ENCODE assay signal across 8 cellular contexts in genomic region chr17:76585649-76586593, GRCh38. TPM values are rescaled to one million over a fixed set of nuclear protein-coding genes. Genes with fewer than 3 reads are reported as not detected.
DNase-seq lines count a peak whose midpoint lies in the region; ATAC-seq and TF ChIP-seq lines count a peak whose summit lies in the region.

ST6GALNAC2 (minus strand) TSS chr17:76585860; CDS start chr17:76585808, 52 bp downstream.

- peaks cover 8 to 77% (median 38%) of the 10 kb centered on the region in 3 experiments for H3K27me3 ChIP-seq in neuronal stem cell (ENCODE audit: control insufficient read depth in 3 of 3, insufficient read depth in 3 of 3, low read depth in 1 of 3, low read length in 3 of 3)

- peak within 1 kb of the TSS; percentile 47 for H2BK5ac ChIP-seq in neuronal stem cell (ENCODE audit: low read length)

- H2AFZ ChIP-seq in neuronal stem cell (ENCODE audit: low read length) = peak within 1 kb of the TSS; percentile 90

- peaks cover 0 to 3% of the 10 kb centered on the region in 2 donors for H3K9me3 ChIP-seq in neuronal stem cell (replicated peaks in 1 of 2; ENCODE audit: control insufficient read depth in 2 of 2, insufficient read depth in 1 of 2, low read depth in 1 of 2, low read length in 2 of 2)

- H3K14ac ChIP-seq in neuronal stem cell (ENCODE audit: low read length) = no peak within 1 kb of the TSS

- POLR2A ChIA-PET in activated CD4-positive, alpha-beta T cell treated with anti-CD3 and anti-CD28 coated beads for 36 hours (lab: Charles Lee) = interaction anchor here (0.6 to 1.0 kb wide), 2 partner anchors 26 to 143 kb away, joined by 4 read pairs; no protein-coding TSS in a partner anchor

- peak within 1 kb of the TSS; percentile 63 for H3K9ac ChIP-seq in neuronal stem cell (ENCODE audit: low read depth, low read length, poor library complexity)

- H2AK5ac ChIP-seq in neuronal stem cell (ENCODE audit: low read depth, low read length) = no peak within 1 kb of the TSS

- no peak for TF ChIP-seq CTCF in glutamatergic neuron (IDR thresholded peaks at IDR 0.05; ENCODE audit: partially characterized antibody, unreplicated experiment)

- H3K4ac ChIP-seq in neuronal stem cell (ENCODE audit: low read length) = no peak within 1 kb of the TSS

- H3K27ac ChIP-seq in neuronal stem cell (replicated peaks; ENCODE audit: low read length) = no peak within 1 kb of the TSS

- no peaks in the 10 kb centered on the region for H3K9me3 Mint-ChIP-seq in activated CD4-positive, alpha-beta T cell treated with anti-CD3 and anti-CD28 coated beads for 36 hours (ENCODE audit: low read depth)
- peaks cover 3% of the 10 kb centered on the region for H3K9me3 Mint-ChIP-seq in glutamatergic neuron (ENCODE audit: unreplicated experiment)

- WGBS in neuronal stem cell (ENCODE audit: extremely low coverage in 2 of 2, insufficient read length in 2 of 2, insufficient replicate concordance in 1 of 2), 2 donors = no CpG with 5 or more reads among the region's 84 CpGs

- intact Hi-C loops in activated CD4-positive, alpha-beta T cell treated with anti-CD3 and anti-CD28 coated beads for 36 hours (cut with DNase I, micrococcal nuclease) = loop anchor here (2.0 to 10.0 kb wide), 3 partner anchors 36 to 63 kb away; no protein-coding TSS in a partner anchor

- peak within 1 kb of the TSS; percentile 73 for H3K4me2 ChIP-seq in neuronal stem cell (ENCODE audit: insufficient read depth, low read length, poor library complexity, severe bottlenecking)

- H3K36me3 Mint-ChIP-seq in activated CD4-positive, alpha-beta T cell treated with anti-CD3 and anti-CD28 coated beads for 36 hours (ENCODE audit: low read depth) = no peaks in the 10 kb centered on the region
- H3K36me3 Mint-ChIP-seq in glutamatergic neuron (ENCODE audit: unreplicated experiment) = peaks cover 6% of the 10 kb centered on the region

- no peaks in the 10 kb centered on the region for H3K36me3 ChIP-seq in neuronal stem cell (replicated peaks in 1 of 2; ENCODE audit: control insufficient read depth in 2 of 2, insufficient read depth in 2 of 2, low read length in 2 of 2)

- H3K27ac Mint-ChIP-seq in activated CD4-positive, alpha-beta T cell treated with anti-CD3 and anti-CD28 coated beads for 36 hours = no peak within 1 kb of the TSS
- no peak within 1 kb of the TSS for H3K27ac Mint-ChIP-seq in glutamatergic neuron (ENCODE audit: unreplicated experiment)

- peak; percentile 64 for DNase-seq in activated CD4-positive, alpha-beta T cell treated with anti-CD3 and anti-CD28 coated beads for 36 hours
- no peak for DNase-seq in activated CD4-positive, alpha-beta T cell treated with anti-CD3 and anti-CD28 coated beads for 1 hour
- DNase-seq in NCI-H526 treated with DMSO at 0.1 percent for 48 hours (lab: John Stamatoyannopoulos, UW) (peak; percentile 69), activated gamma-delta T cell treated with Interleukin-2 at 50 U/mL for 16 hours (peak; percentile 36), glutamatergic neuron (peak; percentile 49), neuronal stem cell (ENCODE audit: low spot score) (no peak), OCI-M1 (lab: John Stamatoyannopoulos, UW) (no peak)

- CTCF ChIA-PET in activated CD4-positive, alpha-beta T cell treated with anti-CD3 and anti-CD28 coated beads for 36 hours (lab: Charles Lee) = interaction anchor here (0.7 to 1.2 kb wide), 5 partner anchors 14 to 284 kb away, joined by 3 to 6 read pairs (median 4); no protein-coding TSS in a partner anchor

- peak within 1 kb of the TSS; percentile 75 for H3K23ac ChIP-seq in neuronal stem cell (ENCODE audit: low read depth, low read length, poor library complexity)

- peak within 1 kb of the TSS; percentile 79 for H3K18ac ChIP-seq in neuronal stem cell (ENCODE audit: low read length)

- peak; percentile 71 for ATAC-seq in activated CD4-positive, alpha-beta T cell treated with anti-CD3 and anti-CD28 coated beads for 36 hours
- ATAC-seq in HG03460 (IDR thresholded peaks at IDR 0.05; ENCODE audit: unreplicated experiment) = no peak

- H2BK12ac ChIP-seq in neuronal stem cell (ENCODE audit: low read length) = no peak within 1 kb of the TSS

- H3K79me1 ChIP-seq in neuronal stem cell (ENCODE audit: low read depth, low read length) = no peaks in the 10 kb centered on the region

- H3K4me3 Mint-ChIP-seq in activated CD4-positive, alpha-beta T cell treated with anti-CD3 and anti-CD28 coated beads for 36 hours = peak within 1 kb of the TSS; percentile 52
- H3K4me3 Mint-ChIP-seq in glutamatergic neuron (ENCODE audit: unreplicated experiment) = peak within 1 kb of the TSS; percentile 49

- peak within 1 kb of the TSS; percentile 51 for H2BK15ac ChIP-seq in neuronal stem cell (ENCODE audit: low read length)

- H2BK120ac ChIP-seq in neuronal stem cell (ENCODE audit: low read depth, low read length) = no peak within 1 kb of the TSS

- H3K4me1 ChIP-seq in neuronal stem cell (ENCODE audit: control insufficient read depth in 2 of 2, insufficient read depth in 1 of 2, low read depth in 1 of 2, low read length in 2 of 2) = peaks cover 12 to 21% of the 10 kb centered on the region in 2 donors

- H3K4me3 ChIP-seq in neuronal stem cell (ENCODE audit: low read length in 2 of 2) = peak within 1 kb of the TSS; percentile 9 to 75

- no peak within 1 kb of the TSS for H4K91ac ChIP-seq in neuronal stem cell (ENCODE audit: low read depth, low read length, poor library complexity)

- no peak within 1 kb of the TSS for H4K8ac ChIP-seq in neuronal stem cell (ENCODE audit: low read depth, low read length)

- peaks cover 6% of the 10 kb centered on the region for H3K4me1 Mint-ChIP-seq in activated CD4-positive, alpha-beta T cell treated with anti-CD3 and anti-CD28 coated beads for 36 hours
- peaks cover 16% of the 10 kb centered on the region for H3K4me1 Mint-ChIP-seq in glutamatergic neuron (ENCODE audit: low read depth, unreplicated experiment)

- H3K27me3 Mint-ChIP-seq in activated CD4-positive, alpha-beta T cell treated with anti-CD3 and anti-CD28 coated beads for 36 hours = peaks cover 37% of the 10 kb centered on the region
- H3K27me3 Mint-ChIP-seq in glutamatergic neuron (ENCODE audit: unreplicated experiment) = peaks cover 24% of the 10 kb centered on the region

RNA-seq across cellular contexts. Expression of gene ST6GALNAC2, which starts in this region (rescaled TPM):
- under 1 TPM in 1 of 2 experiments, not detected in 1; 0.32 TPM for total RNA-seq in activated CD4-positive, alpha-beta T cell treated with anti-CD3 and anti-CD28 coated beads for 36 hours
- total RNA-seq in glutamatergic neuron (ENCODE audit: unreplicated experiment) = 0.32 TPM
- 0.35 TPM for polyA plus RNA-seq in neuronal stem cell (2013, experiment 1 of 2)
- polyA plus RNA-seq in neuronal stem cell (2013, experiment 2 of 2) = 0.50 TPM

Comparison
In these comparisons a context has a peak if more than half of its experiments do, and no peak if none do; other contexts are left out.
1. Peak in DNase-seq and ATAC-seq in activated CD4-positive, alpha-beta T cell treated with anti-CD3 and anti-CD28 coated beads for 36 hours; RNA of the gene not detected or under 1 TPM.
2. Peak in DNase-seq in glutamatergic neuron; RNA of the gene not detected or under 1 TPM.
3. DNase-seq: peak in NCI-H526 treated with DMSO at 0.1 percent for 48 hours (single experiment) and activated gamma-delta T cell treated with Interleukin-2 at 50 U/mL for 16 hours (single experiment); none in activated CD4-positive, alpha-beta T cell treated with anti-CD3 and anti-CD28 coated beads for 1 hour (single experiment), neuronal stem cell (single experiment) and OCI-M1 (single experiment).